Comparison of ENCODE assay signal across 26 cellular contexts in the genomic region with DNA sequence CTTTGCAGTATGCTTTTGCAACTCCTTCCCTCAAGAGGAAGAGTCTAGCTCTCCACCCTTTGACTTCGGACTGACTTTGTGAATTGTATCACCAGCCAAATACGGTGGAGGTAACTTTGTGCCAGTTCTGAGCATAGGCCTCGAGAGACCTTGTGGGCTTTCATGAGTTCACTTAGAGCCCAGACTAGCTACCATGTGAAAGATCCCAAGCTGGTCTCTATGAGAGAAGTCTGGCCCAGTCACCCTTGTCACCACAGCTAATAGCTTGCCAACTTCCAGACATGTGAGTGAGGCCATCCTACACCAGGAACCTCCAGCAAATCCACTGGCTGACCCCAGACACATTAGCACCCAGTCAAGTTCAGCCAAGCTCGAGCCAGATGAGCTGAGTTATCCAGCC.
DNase-seq lines count a peak whose midpoint lies in the region; ATAC-seq, FAIRE-seq and TF ChIP-seq lines count a peak whose summit lies in the region.
"Had no signal": no experiment of that assay in that cellular context is flagged by ENCODE, and none has a peak within 500 bp of the region (broad histone marks: within the 10 kb centered on the region; RNA-seq: fewer than 3 reads in every experiment).

No MANE protein-coding gene starts in this region.

- intact Hi-C loops in K562 (cut with micrococcal nuclease) (no loop called here), cardiac septum (cut with DNase I) (no loop called here)

- no peaks in the 10 kb centered on the region for H4K20me1 ChIP-seq in K562 (replicated peaks; ENCODE audit: control insufficient read depth, insufficient read depth, low read length)
- H4K20me1 ChIP-seq: BLaER1 had no signal

- no peaks in the 10 kb centered on the region for H3K79me2 ChIP-seq in K562 (ENCODE audit: control insufficient read depth, insufficient read depth, low read length)

- H3K4me2 ChIP-seq in K562 (ENCODE audit: insufficient read depth, low read length), result no peak overlapping the region
- H3K4me2 ChIP-seq: BLaER1 had no signal

- TF ChIP-seq EP300 in K562 (IDR thresholded peaks at IDR 0.05; ENCODE audit: low read length), result no peak

- CTCF ChIA-PET in K562 (lab: Yijun Ruan, JAX; ENCODE audit: low intra/inter-chr PET ratio), result no interaction called here

- no peak for TF ChIP-seq RAD21 in K562 (CRISPR knock-in tag; conservative IDR thresholded peaks at IDR 0.05 in 1 of 2, IDR thresholded peaks at IDR 0.05 in 1 of 2)

- ATAC-seq in K562 (no peak), GM19463 (IDR thresholded peaks at IDR 0.05; ENCODE audit: unreplicated experiment) (no peak)
- ATAC-seq: GM12878 had no signal

- BruUV-seq in K562 (replicated peaks; lab: Mats Ljungman, UMichigan), result no TSS peak

- H2AFZ ChIP-seq in K562 (ENCODE audit: low read depth, low read length), result no peak overlapping the region

- H3K27me3 ChIP-seq in K562 (ENCODE audit: control insufficient read depth in 2 of 2, insufficient read depth in 2 of 2, low read length in 2 of 2) (peaks cover 32 to 33% of the 10 kb centered on the region in 2 experiments), subcutaneous abdominal adipose tissue (ENCODE audit: control insufficient read depth in 5 of 5, insufficient read depth in 4 of 5, low read length in 5 of 5) (no peaks in the 10 kb centered on the region)
- H3K27me3 ChIP-seq: BE2C, BLaER1 had no signal

- in situ Hi-C loops in K562 (cut with MboI), result no loop called here

- H3K9me1 ChIP-seq in K562 (ENCODE audit: control insufficient read depth, insufficient read depth, low read length), result no peaks in the 10 kb centered on the region

- DNase-seq in K562 (ENCODE audit: extremely low read depth in 1 of 4, low spot score in 3 of 4), result no peak
- DNase-seq in kidney tubule cell (ENCODE audit: low spot score), result peak; percentile 25
- no peak for DNase-seq in cardiac septum (ENCODE audit: low spot score)
- DNase-seq in anterior cingulate cortex (lab: John Stamatoyannopoulos, UW), result no peak
- DNase-seq: 8988T; ACHN; BE2C; C1 segment of cervical spinal cord; CD4-positive, alpha-beta memory T cell; CD4-positive, CD25-positive, alpha-beta regulatory T cell; CD8-positive, alpha-beta memory T cell; COR-L47; DMS 273 treated with DMSO at 0.1 percent for 48 hours; DMS153; DMS53; DMS79; DND-41; EL; GDM1 had no signal

- no peak overlapping the region for H3K4me3 ChIP-seq in K562
- H3K4me3 ChIP-seq in subcutaneous abdominal adipose tissue (ENCODE audit: low read depth in 1 of 5, low read length in 5 of 5), result no peak overlapping the region
- H3K4me3 ChIP-seq: BLaER1, GM12878 had no signal

- no peak for TF ChIP-seq POLR2A in K562 (conservative IDR thresholded peaks at IDR 0.05)

- POLR2A ChIA-PET in K562 (lab: Yijun Ruan, JAX), result interaction anchor here (0.7 to 1.5 kb wide), 3 partner anchors 9 to 13 kb away, joined by 3 to 6 read pairs (median 3); no protein-coding TSS in a partner anchor

- TF ChIP-seq CTCF in K562 (IDR thresholded peaks at IDR 0.05 in 2 of 3, conservative IDR thresholded peaks at IDR 0.05 in 1 of 3; ENCODE audit: insufficient read depth in 2 of 3, low read depth in 1 of 3, low read length in 3 of 3), result no peak

- H3K27ac ChIP-seq in K562 (ENCODE audit: extremely low read depth, low read depth, low read length), result no peak overlapping the region
- peak overlapping the region; percentile 43 for H3K27ac ChIP-seq in subcutaneous abdominal adipose tissue (ENCODE audit: low read depth, low read length)
- H3K27ac ChIP-seq: BLaER1 had no signal

- FAIRE-seq in K562 (lab: Jason Lieb, UNC), result no peak
- FAIRE-seq: A204.1, GM12878, GM12892, GM18507 had no signal

- H3K9me3 ChIP-seq in K562 (replicated peaks; ENCODE audit: control insufficient read depth, insufficient read depth, low read depth, low read length), result no peaks in the 10 kb centered on the region
- H3K9me3 ChIP-seq in subcutaneous abdominal adipose tissue (ENCODE audit: control insufficient read depth in 5 of 5, low read length in 5 of 5), result peaks cover 0 to 2% (median 0%) of the 10 kb centered on the region in 5 donors
- H3K9me3 ChIP-seq: BE2C had no signal

- H3K9ac ChIP-seq in K562 (ENCODE audit: insufficient read depth in 1 of 2, low read depth in 2 of 2, low read length in 2 of 2) (no peak overlapping the region), subcutaneous abdominal adipose tissue (ENCODE audit: low read length in 5 of 5) (no peak overlapping the region)
- H3K9ac ChIP-seq: BLaER1 had no signal

- H3K4me1 ChIP-seq in K562 (replicated peaks in 1 of 2; ENCODE audit: control insufficient read depth in 2 of 2, insufficient read depth in 2 of 2, low read length in 2 of 2) (no peaks in the 10 kb centered on the region), subcutaneous abdominal adipose tissue (ENCODE audit: control insufficient read depth in 5 of 5, insufficient read depth in 5 of 5, low read length in 5 of 5) (peaks cover 0 to 17% (median 7%) of the 10 kb centered on the region in 5 donors)
- H3K4me1 ChIP-seq: BLaER1 had no signal

- WGBS in K562 (ENCODE audit: insufficient coverage, low coverage, missing lambda C conversion rate), result 1% methylated on average over 4 of the region's 4 CpGs

- H3K36me3 ChIP-seq in K562 (ENCODE audit: control insufficient read depth, insufficient read depth, low read length) (no peaks in the 10 kb centered on the region), subcutaneous abdominal adipose tissue (ENCODE audit: control insufficient read depth in 5 of 5, insufficient read depth in 5 of 5, low read length in 5 of 5) (no peaks in the 10 kb centered on the region)
- H3K36me3 ChIP-seq: BE2C, BLaER1 had no signal

TF ChIP-seq in K562, 482 proteins besides CTCF, POLR2A, EP300 and RAD21:
- TF ChIP-seq, protein P1, sequence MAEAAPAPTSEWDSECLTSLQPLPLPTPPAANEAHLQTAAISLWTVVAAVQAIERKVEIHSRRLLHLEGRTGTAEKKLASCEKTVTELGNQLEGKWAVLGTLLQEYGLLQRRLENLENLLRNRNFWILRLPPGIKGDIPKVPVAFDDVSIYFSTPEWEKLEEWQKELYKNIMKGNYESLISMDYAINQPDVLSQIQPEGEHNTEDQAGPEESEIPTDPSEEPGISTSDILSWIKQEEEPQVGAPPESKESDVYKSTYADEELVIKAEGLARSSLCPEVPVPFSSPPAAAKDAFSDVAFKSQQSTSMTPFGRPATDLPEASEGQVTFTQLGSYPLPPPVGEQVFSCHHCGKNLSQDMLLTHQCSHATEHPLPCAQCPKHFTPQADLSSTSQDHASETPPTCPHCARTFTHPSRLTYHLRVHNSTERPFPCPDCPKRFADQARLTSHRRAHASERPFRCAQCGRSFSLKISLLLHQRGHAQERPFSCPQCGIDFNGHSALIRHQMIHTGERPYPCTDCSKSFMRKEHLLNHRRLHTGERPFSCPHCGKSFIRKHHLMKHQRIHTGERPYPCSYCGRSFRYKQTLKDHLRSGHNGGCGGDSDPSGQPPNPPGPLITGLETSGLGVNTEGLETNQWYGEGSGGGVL (CRISPR knock-in tag; IDR thresholded peaks at IDR 0.05), result no peak
- peak; percentile 26 for TF ChIP-seq CBX8 (IDR thresholded peaks at IDR 0.05; ENCODE audit: borderline replicate concordance, extremely low read depth, low read depth, low read length, poor library complexity, severe bottlenecking)
